ENCODE assay signal across 9 cellular contexts in the genomic region with DNA sequence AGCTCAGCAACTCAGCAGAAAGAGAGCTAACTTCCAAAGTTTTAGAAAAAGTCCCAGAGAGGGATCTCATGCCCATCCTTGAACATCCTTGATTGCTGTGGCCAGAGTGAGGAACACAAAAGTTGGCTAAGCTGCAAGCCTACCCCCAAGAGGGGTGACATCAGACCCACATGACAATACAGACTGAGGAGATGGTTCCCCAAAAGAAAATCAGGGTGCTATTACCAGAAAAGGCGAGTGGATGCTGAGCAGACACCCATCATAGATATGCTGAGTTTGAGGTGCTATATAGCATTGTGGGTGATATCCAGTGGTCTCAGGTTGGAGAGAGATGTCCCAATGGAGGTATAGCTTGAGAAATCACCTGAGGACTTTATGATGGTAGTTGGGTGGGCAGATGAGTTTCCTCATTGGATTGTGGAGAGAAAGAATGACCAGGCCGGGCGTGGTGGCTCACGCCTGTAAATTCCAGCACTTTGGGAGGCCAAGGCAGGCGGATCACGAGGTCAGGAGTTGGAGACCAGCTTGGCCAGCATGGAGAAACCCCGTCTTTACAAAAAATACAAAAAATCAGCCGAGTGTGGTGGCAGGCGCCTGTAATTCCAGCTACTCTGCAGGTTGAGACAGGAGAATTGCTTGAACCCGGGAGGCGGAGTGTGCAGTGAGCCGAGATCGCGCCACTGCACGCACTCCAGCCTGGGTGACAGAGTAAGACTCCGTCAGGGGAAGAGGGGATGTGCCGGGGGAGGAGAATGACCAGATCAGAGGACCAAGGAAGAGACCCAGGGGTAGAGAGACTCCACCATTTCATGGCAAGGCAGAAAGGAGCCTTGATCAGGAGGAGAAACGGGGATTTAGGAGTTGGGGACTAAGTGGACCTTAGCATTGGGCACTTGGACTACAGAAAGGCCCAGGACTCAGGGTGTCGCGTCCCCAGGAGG. TPM values are rescaled to one million over a fixed set of nuclear protein-coding genes. Genes with fewer than 3 reads are reported as not detected.
DNase-seq lines count a peak whose midpoint lies in the region; ATAC-seq, FAIRE-seq and TF ChIP-seq lines count a peak whose summit lies in the region.
"Had no signal": no experiment of that assay in that cellular context is flagged by ENCODE, and none has a peak within 500 bp of the region (broad histone marks: within the 10 kb centered on the region; RNA-seq: fewer than 3 reads in every experiment).

No MANE protein-coding gene starts in this region.

- H3K27ac ChIP-seq in small intestine (ENCODE audit: low read depth in 1 of 2, low read length in 1 of 2): peak overlapping the region; percentile 96 to 99

- H3K4me3 ChIP-seq in iPS-11a (ENCODE audit: low read depth, low read length): peak overlapping the region; percentile 4
- no peak overlapping the region for H3K4me3 ChIP-seq in small intestine (ENCODE audit: low read depth in 1 of 2, low read length in 2 of 2)

- H3K36me3 Mint-ChIP-seq in HFFc6 (ENCODE audit: low read depth): peaks cover 4% of the 10 kb centered on the region; the same call in 1 of the 2 replicates
- H3K36me3 Mint-ChIP-seq in activated CD8-positive, alpha-beta T cell treated with anti-CD3 and anti-CD28 coated beads, Interleukin-2, amount 10 ng/mL, durations not matched to agents 7 days and 5 days (ENCODE audit: low read depth): peaks cover 23% of the 10 kb centered on the region

- no peaks in the 10 kb centered on the region; the same call in none of the 2 replicates for H3K27me3 Mint-ChIP-seq in HFFc6 (ENCODE audit: insufficient read depth)
- no peaks in the 10 kb centered on the region for H3K27me3 Mint-ChIP-seq in activated CD8-positive, alpha-beta T cell treated with anti-CD3 and anti-CD28 coated beads, Interleukin-2, amount 10 ng/mL, durations not matched to agents 7 days and 5 days (ENCODE audit: low read depth)

- H3K4me1 Mint-ChIP-seq in HFFc6 (ENCODE audit: low read depth): peaks cover 26% of the 10 kb centered on the region
- peaks cover 42% of the 10 kb centered on the region for H3K4me1 Mint-ChIP-seq in activated CD8-positive, alpha-beta T cell treated with anti-CD3 and anti-CD28 coated beads, Interleukin-2, amount 10 ng/mL, durations not matched to agents 7 days and 5 days (ENCODE audit: low read depth)

- H3K4me3 Mint-ChIP-seq in HFFc6: peak overlapping the region; percentile 99
- peak overlapping the region; percentile 100 for H3K4me3 Mint-ChIP-seq in activated CD8-positive, alpha-beta T cell treated with anti-CD3 and anti-CD28 coated beads, Interleukin-2, amount 10 ng/mL, durations not matched to agents 7 days and 5 days

- FAIRE-seq in small intestine (lab: Jason Lieb, UNC): no peak

- POLR2A ChIA-PET in activated CD8-positive, alpha-beta T cell treated with anti-CD3 and anti-CD28 coated beads, Interleukin-2, amount 10 ng/mL, durations not matched to agents 7 days and 5 days (lab: Charles Lee): interaction anchor here (1.2 to 6.4 kb wide), 10 partner anchors 12 to 95 kb away, joined by 3 to 89 read pairs (median 20); a partner anchor contains a TSS

- H3K4me1 ChIP-seq in small intestine (ENCODE audit: control insufficient read depth in 2 of 2, insufficient read depth in 1 of 2, low read depth in 1 of 2, low read length in 1 of 2): peaks cover 6 to 8% of the 10 kb centered on the region in 2 donors

- ATAC-seq in activated CD8-positive, alpha-beta T cell treated with anti-CD3 and anti-CD28 coated beads, Interleukin-2, amount 10 ng/mL, durations not matched to agents 7 days and 5 days: no peak
- no peak for ATAC-seq in GM21381 (IDR thresholded peaks at IDR 0.05; ENCODE audit: unreplicated experiment)

- H3K9me3 ChIP-seq in small intestine (ENCODE audit: control insufficient read depth, low read depth): no peaks in the 10 kb centered on the region

- TF ChIP-seq CTCF in HFFc6 (IDR thresholded peaks at IDR 0.05): no peak

- H3K27me3 ChIP-seq in small intestine (ENCODE audit: control insufficient read depth in 2 of 2, insufficient read depth in 2 of 2, low read length in 2 of 2): no peaks in the 10 kb centered on the region

- 77 to 83% (median 82%) methylated on average over 20 of the region's 20 CpGs for WGBS in small intestine, 3 donors

- H3K9me3 Mint-ChIP-seq in HFFc6: no peaks in the 10 kb centered on the region
- no peaks in the 10 kb centered on the region for H3K9me3 Mint-ChIP-seq in activated CD8-positive, alpha-beta T cell treated with anti-CD3 and anti-CD28 coated beads, Interleukin-2, amount 10 ng/mL, durations not matched to agents 7 days and 5 days (ENCODE audit: insufficient read depth)

- DNase-seq in HFFc6 (no peak), small intestine (no peak), ureter (ENCODE audit: low spot score) (no peak), dedifferentiated amniotic fluid mesenchymal stem cell (ENCODE audit: extremely low spot score) (no peak), glomerular visceral epithelial cell (ENCODE audit: extremely low spot score) (no peak)
- no peak for DNase-seq in activated CD8-positive, alpha-beta T cell treated with anti-CD3 and anti-CD28 coated beads, Interleukin-2, amount 10 ng/mL, durations not matched to agents 7 days and 5 days

- CTCF ChIA-PET in activated CD8-positive, alpha-beta T cell treated with anti-CD3 and anti-CD28 coated beads, Interleukin-2, amount 10 ng/mL, durations not matched to agents 7 days and 5 days (lab: Charles Lee): interaction anchor here (0.6 to 11.8 kb wide), 11 partner anchors 9 to 339 kb away, joined by 3 to 315 read pairs (median 5); a partner anchor contains a TSS

- H3K27ac Mint-ChIP-seq in HFFc6: peak overlapping the region; percentile 86
- peak overlapping the region; percentile 99 for H3K27ac Mint-ChIP-seq in activated CD8-positive, alpha-beta T cell treated with anti-CD3 and anti-CD28 coated beads, Interleukin-2, amount 10 ng/mL, durations not matched to agents 7 days and 5 days

- H3K36me3 ChIP-seq in small intestine (ENCODE audit: control insufficient read depth in 2 of 2, insufficient read depth in 2 of 2, low read length in 2 of 2): peaks cover 0 to 7% of the 10 kb centered on the region in 2 donors

RNA-seq across cellular contexts. Expression of a gene that starts 0.9 kb away (rescaled TPM):
- total RNA-seq in HFFc6 (2021; fragmentation: NEBNext Ultra II Directional; extraction: Animal tissue kit (Norgen Biotek cat#: 25700)): 10 to 100 TPM; 19.9 to 27.6 (median 24.0) TPM
- 10 to 100 TPM; 49.6 to 54.9 TPM for total RNA-seq in activated CD8-positive, alpha-beta T cell treated with anti-CD3 and anti-CD28 coated beads, Interleukin-2, amount 10 ng/mL, durations not matched to agents 7 days and 5 days
- polyA plus RNA-seq in small intestine: 100 to 1,000 TPM; 227 to 870 (median 380) TPM
- 116 TPM for total RNA-seq in ureter

RNA-seq across cellular contexts. Expression of a gene that starts 21.3 kb away (rescaled TPM):
- 10 to 100 TPM; 28.1 to 36.3 (median 32.1) TPM for total RNA-seq in HFFc6 (2021; fragmentation: NEBNext Ultra II Directional; extraction: Animal tissue kit (Norgen Biotek cat#: 25700))
- 100 to 1,000 TPM; 101 to 107 TPM for total RNA-seq in activated CD8-positive, alpha-beta T cell treated with anti-CD3 and anti-CD28 coated beads, Interleukin-2, amount 10 ng/mL, durations not matched to agents 7 days and 5 days
- polyA plus RNA-seq in small intestine: 100 to 1,000 TPM in 1 of 3 donors, 10 to 100 TPM in 2; 72.1 to 122 (median 76.3) TPM
- total RNA-seq in ureter: 65.7 TPM

RNA-seq across cellular contexts. Expression of a gene that starts 21.5 kb away (rescaled TPM):
- total RNA-seq in HFFc6 (2021; fragmentation: NEBNext Ultra II Directional; extraction: Animal tissue kit (Norgen Biotek cat#: 25700)): under 1 TPM; 0.26 to 0.85 (median 0.49) TPM
- total RNA-seq in activated CD8-positive, alpha-beta T cell treated with anti-CD3 and anti-CD28 coated beads, Interleukin-2, amount 10 ng/mL, durations not matched to agents 7 days and 5 days: 1 to 10 TPM; 2.8 to 3.4 TPM
- polyA plus RNA-seq in small intestine: 1 to 10 TPM; 2.4 to 4.0 (median 2.9) TPM
- total RNA-seq in ureter: 3.9 TPM

RNA-seq across cellular contexts. Expression of a gene that starts 21.9 kb away (rescaled TPM):
- total RNA-seq in HFFc6 (2021; fragmentation: NEBNext Ultra II Directional; extraction: Animal tissue kit (Norgen Biotek cat#: 25700)): not detected
- total RNA-seq in activated CD8-positive, alpha-beta T cell treated with anti-CD3 and anti-CD28 coated beads, Interleukin-2, amount 10 ng/mL, durations not matched to agents 7 days and 5 days: under 1 TPM in 1 of 2 experiments, not detected in 1; 0.10 TPM
- 10 to 100 TPM in 1 of 3 donors, 1 to 10 TPM in 2; 3.3 to 10.7 (median 5.1) TPM for polyA plus RNA-seq in small intestine
- total RNA-seq in ureter: 1.5 TPM
- total RNA-seq: myocyte had no signal

RNA-seq across cellular contexts. Expression of a gene that starts 37.2 kb away (rescaled TPM):
- total RNA-seq in HFFc6 (2021; fragmentation: NEBNext Ultra II Directional; extraction: Animal tissue kit (Norgen Biotek cat#: 25700)): not detected
- total RNA-seq in activated CD8-positive, alpha-beta T cell treated with anti-CD3 and anti-CD28 coated beads, Interleukin-2, amount 10 ng/mL, durations not matched to agents 7 days and 5 days: 1 to 10 TPM; 1.4 to 2.1 TPM
- polyA plus RNA-seq in small intestine: 1 to 10 TPM; 2.4 to 5.8 (median 5.1) TPM
- total RNA-seq in ureter: 0.55 TPM
